In genomic region chr2:88709117-88709739, GRCh38 we compare ENCODE assay signal across 13 cellular contexts. TPM values are rescaled to one million over a fixed set of nuclear protein-coding genes. Genes with fewer than 3 reads are reported as not detected.
DNase-seq lines count a peak whose midpoint lies in the region; ATAC-seq and TF ChIP-seq lines count a peak whose summit lies in the region.
"Had no signal": no experiment of that assay in that cellular context is flagged by ENCODE, and none has a peak within 500 bp of the region (broad histone marks: within the 10 kb centered on the region; RNA-seq: fewer than 3 reads in every experiment).

No MANE protein-coding gene starts in this region.

- H3K4me3 Mint-ChIP-seq in neural progenitor cell: no peak overlapping the region
- H3K4me3 Mint-ChIP-seq: neural crest cell had no signal

- H3K9me3 ChIP-seq in adipocyte (ENCODE audit: control insufficient read depth, low read length) (no peaks in the 10 kb centered on the region), osteoblast (ENCODE audit: low read depth, low read length) (no peaks in the 10 kb centered on the region), neural progenitor cell (ENCODE audit: low read depth) (no peaks in the 10 kb centered on the region)
- H3K9me3 ChIP-seq: thyroid gland had no signal

- peaks cover 55% of the 10 kb centered on the region for H3K36me3 Mint-ChIP-seq in neural progenitor cell

- peaks cover 22% of the 10 kb centered on the region for H3K4me1 ChIP-seq in adipocyte (ENCODE audit: control insufficient read depth, insufficient read depth, low read length)
- H3K4me1 ChIP-seq in osteoblast (ENCODE audit: insufficient read depth, low read length): peaks cover 8% of the 10 kb centered on the region
- H3K4me1 ChIP-seq in neural progenitor cell: no peaks in the 10 kb centered on the region

- H3K9me3 Mint-ChIP-seq in neural progenitor cell: peaks cover 18% of the 10 kb centered on the region

- H3F3A ChIP-seq in neural progenitor cell (ENCODE audit: low read depth): no peaks in the 10 kb centered on the region

- DNase-seq in AG08395 (ENCODE audit: low spot score): peak; percentile 53
- peak; percentile 38 for DNase-seq in adipocyte (ENCODE audit: low read depth)
- DNase-seq in fibroblast of peridontal ligament (ENCODE audit: extremely low read depth): peak; percentile 21
- DNase-seq in osteoblast (ENCODE audit: insufficient read length, low spot score, missing footprints): peak; percentile 66
- no peak for DNase-seq in stimulated activated CD4-positive, alpha-beta T cell treated with anti-CD3 and anti-CD28 coated beads, Interleukin-15, amount 100 ng/mL, for 24 hours
- DNase-seq in neural progenitor cell (ENCODE audit: low spot score): no peak
- no peak for DNase-seq in iPS-NIHi11 (ENCODE audit: low spot score)
- DNase-seq: activated naive CD4-positive, alpha-beta T cell; NCI-H226; thyroid gland had no signal

- no peak overlapping the region for H3K27ac Mint-ChIP-seq in neural progenitor cell

- H3K9ac ChIP-seq in adipocyte (ENCODE audit: low read length) (peak overlapping the region; percentile 81), neural progenitor cell (no peak overlapping the region)

- H3K79me2 ChIP-seq in osteoblast (ENCODE audit: insufficient read depth, low read length) (no peaks in the 10 kb centered on the region), neural progenitor cell (ENCODE audit: low read depth) (peaks cover 5% of the 10 kb centered on the region)

- H3K4me2 ChIP-seq in osteoblast (ENCODE audit: insufficient read depth, low read length) (peak overlapping the region; percentile 67), neural progenitor cell (no peak overlapping the region)

- H3K27me3 ChIP-seq in adipocyte (replicated peaks; ENCODE audit: control insufficient read depth, insufficient read depth, low read length) (no peaks in the 10 kb centered on the region), osteoblast (ENCODE audit: insufficient read depth, low read length) (no peaks in the 10 kb centered on the region), neural progenitor cell (no peaks in the 10 kb centered on the region)
- H3K27me3 ChIP-seq: thyroid gland had no signal

- H3K27ac ChIP-seq in osteoblast (ENCODE audit: low read depth, low read length) (peak overlapping the region; percentile 36), neural progenitor cell (no peak overlapping the region)
- H3K27ac ChIP-seq: thyroid gland had no signal

- peaks cover 3% of the 10 kb centered on the region for H4K20me1 ChIP-seq in osteoblast (ENCODE audit: insufficient read depth, low read length)
- no peaks in the 10 kb centered on the region for H4K20me1 ChIP-seq in neural progenitor cell (ENCODE audit: low read depth)

- H3K36me3 ChIP-seq in adipocyte (ENCODE audit: control insufficient read depth, insufficient read depth, low read length, severe bottlenecking): peaks cover 5% of the 10 kb centered on the region
- H3K36me3 ChIP-seq in osteoblast (ENCODE audit: insufficient read depth, low read length): no peaks in the 10 kb centered on the region
- no peaks in the 10 kb centered on the region for H3K36me3 ChIP-seq in neural progenitor cell
- H3K36me3 ChIP-seq: thyroid gland had no signal

- TF ChIP-seq CTCF in osteoblast (IDR thresholded peaks at IDR 0.05; ENCODE audit: extremely low read depth, low read depth, low read length) (no peak), neural progenitor cell (IDR thresholded peaks at IDR 0.05) (no peak)

- no peak for ATAC-seq in HG03280 (IDR thresholded peaks at IDR 0.05; ENCODE audit: unreplicated experiment)
- ATAC-seq: SK-N-SH treated with all-trans-retinoic acid at 6 μM for 48 hours had no signal

- H3K4me3 ChIP-seq in adipocyte (ENCODE audit: low read length) (peak overlapping the region; percentile 69), osteoblast (ENCODE audit: insufficient read depth, low read length) (no peak overlapping the region), neural progenitor cell (no peak overlapping the region)
- H3K4me3 ChIP-seq: thyroid gland had no signal

- no peaks in the 10 kb centered on the region for H3K27me3 Mint-ChIP-seq in neural progenitor cell (ENCODE audit: insufficient read depth, low read depth)

- H2AFZ ChIP-seq in osteoblast (ENCODE audit: low read length): peak overlapping the region; percentile 60
- no peak overlapping the region for H2AFZ ChIP-seq in neural progenitor cell (replicated peaks)

- no peaks in the 10 kb centered on the region for H3K4me1 Mint-ChIP-seq in neural progenitor cell
- H3K4me1 Mint-ChIP-seq: neural crest cell had no signal

RNA-seq across cellular contexts. Expression of gene RPIA, which starts 17.8 kb away (rescaled TPM):
- total RNA-seq in osteoblast (6.2 and 6.8 TPM in 2 replicates), neural progenitor cell (ENCODE audit: low replicate concordance) (9.9 and 11.5 TPM in 2 replicates)

Comparison
In these comparisons a context has a peak if more than half of its experiments do, and no peak if none do; other contexts are left out.
1. DNase-seq: peak in AG08395 (single experiment), adipocyte (single experiment), fibroblast of peridontal ligament (single experiment) and osteoblast (single experiment); none in stimulated activated CD4-positive, alpha-beta T cell treated with anti-CD3 and anti-CD28 coated beads, Interleukin-15, amount 100 ng/mL, for 24 hours (single experiment), neural progenitor cell (single experiment) and iPS-NIHi11 (single experiment).